ENCODE assay signal across 24 cellular contexts in genomic region chr11:119448380-119448779, GRCh38. TPM values are rescaled to one million over a fixed set of nuclear protein-coding genes. Genes with fewer than 3 reads are reported as not detected.
DNase-seq lines count a peak whose midpoint lies in the region; ATAC-seq, FAIRE-seq and TF ChIP-seq lines count a peak whose summit lies in the region.
"Had no signal": no experiment of that assay in that cellular context is flagged by ENCODE, and none has a peak within 500 bp of the region (broad histone marks: within the 10 kb centered on the region; RNA-seq: fewer than 3 reads in every experiment).

No MANE protein-coding gene starts in this region.

- H4K20me1 ChIP-seq in BLaER1 (no peaks in the 10 kb centered on the region), OCI-LY7 (ENCODE audit: insufficient read depth, low read length) (no peaks in the 10 kb centered on the region)

- no TSS peak for BruUV-seq in OCI-LY7 (replicated peaks; lab: Mats Ljungman, UMichigan)

- H3K9me3 ChIP-seq in BLaER1 (no peaks in the 10 kb centered on the region), OCI-LY7 (ENCODE audit: low read length) (no peaks in the 10 kb centered on the region)

- H3K4me1 ChIP-seq in BLaER1 (peaks cover 25% of the 10 kb centered on the region), OCI-LY7 (ENCODE audit: insufficient read depth, low read length, poor library complexity, severe bottlenecking) (peaks cover 3% of the 10 kb centered on the region)

- no peak overlapping the region; the same call in 1 of the 2 replicates for H3K27ac ChIP-seq in BLaER1
- H3K27ac ChIP-seq in OCI-LY7 (ENCODE audit: low read depth, low read length, poor library complexity, severe bottlenecking): no peak overlapping the region

- H3K4me3 ChIP-seq in BLaER1 (no peak overlapping the region), OCI-LY7 (ENCODE audit: low read depth, low read length, poor library complexity, severe bottlenecking) (no peak overlapping the region)
- H3K4me3 ChIP-seq: GM23338 had no signal

- H3K4me3 Mint-ChIP-seq in central memory CD8-positive, alpha-beta T cell: no peak overlapping the region
- H3K4me3 Mint-ChIP-seq in mesothelial cell of epicardium (no peak overlapping the region), WTC11 (no peak overlapping the region)
- H3K4me3 Mint-ChIP-seq: CD4-positive, CD25-positive, alpha-beta regulatory T cell; CD8-positive, alpha-beta memory T cell; GM23338; HFFc6 had no signal

- no peaks in the 10 kb centered on the region for H3K9me2 ChIP-seq in OCI-LY7 (ENCODE audit: insufficient read depth, low read length)

- no peaks in the 10 kb centered on the region for H3K36me3 ChIP-seq in BLaER1
- H3K36me3 ChIP-seq in OCI-LY7 (ENCODE audit: insufficient read depth, low read length): no peaks in the 10 kb centered on the region

- ATAC-seq in central memory CD8-positive, alpha-beta T cell (replicated peaks; ENCODE audit: extremely low read depth, poor library complexity, severe bottlenecking): no peak
- no peak for ATAC-seq in WTC11
- ATAC-seq: GM23338, HCT116 had no signal

- peak; percentile 21 for FAIRE-seq in GM12892 (lab: Jason Lieb, UNC)
- FAIRE-seq: G401.6, GM12891, GM18507, H54 had no signal

- no peaks in the 10 kb centered on the region for H3K36me3 Mint-ChIP-seq in central memory CD8-positive, alpha-beta T cell (ENCODE audit: insufficient read depth)
- H3K36me3 Mint-ChIP-seq in mesothelial cell of epicardium (no peaks in the 10 kb centered on the region), WTC11 (no peaks in the 10 kb centered on the region)
- H3K36me3 Mint-ChIP-seq: CD4-positive, CD25-positive, alpha-beta regulatory T cell had no signal

- H3K9ac ChIP-seq in BLaER1: no peak overlapping the region

- H3K27me3 ChIP-seq in BLaER1: no peaks in the 10 kb centered on the region

- TF ChIP-seq CTCF in mesothelial cell of epicardium (IDR thresholded peaks at IDR 0.05; ENCODE audit: unreplicated experiment) (no peak), OCI-LY7 (conservative IDR thresholded peaks at IDR 0.05; ENCODE audit: low read length) (no peak), WTC11 (IDR thresholded peaks at IDR 0.05) (no peak)

- H3K9me3 Mint-ChIP-seq in central memory CD8-positive, alpha-beta T cell: no peaks in the 10 kb centered on the region
- peaks cover 3% of the 10 kb centered on the region for H3K9me3 Mint-ChIP-seq in mesothelial cell of epicardium
- no peaks in the 10 kb centered on the region for H3K9me3 Mint-ChIP-seq in WTC11
- H3K9me3 Mint-ChIP-seq: CD8-positive, alpha-beta memory T cell; GM23338; HFFc6 had no signal

- intact Hi-C loops in OCI-LY7 (cut with micrococcal nuclease; ENCODE audit: unreplicated experiment): no loop called here

- peak overlapping the region; percentile 30 for H3K27ac Mint-ChIP-seq in central memory CD8-positive, alpha-beta T cell (ENCODE audit: low read depth)
- H3K27ac Mint-ChIP-seq in mesothelial cell of epicardium (peak overlapping the region; percentile 91), WTC11 (no peak overlapping the region)
- H3K27ac Mint-ChIP-seq: CD4-positive, CD25-positive, alpha-beta regulatory T cell; CD8-positive, alpha-beta memory T cell; HFFc6 had no signal

- CTCF ChIA-PET in OCI-LY7 (lab: Charles Lee; ENCODE audit: unreplicated experiment): no interaction called here
- CTCF ChIA-PET in WTC11 (lab: Charles Lee): interaction anchor here (0.8 to 1.8 kb wide), 4 partner anchors 13 to 124 kb away, joined by 3 to 4 read pairs (median 3); no protein-coding TSS in a partner anchor

- no peak overlapping the region for H2AFZ ChIP-seq in OCI-LY7 (ENCODE audit: low read length)

- peaks cover 92% of the 10 kb centered on the region for H3K27me3 Mint-ChIP-seq in central memory CD8-positive, alpha-beta T cell
- no peaks in the 10 kb centered on the region for H3K27me3 Mint-ChIP-seq in mesothelial cell of epicardium (ENCODE audit: low read depth)
- H3K27me3 Mint-ChIP-seq in WTC11 (ENCODE audit: low read depth): no peaks in the 10 kb centered on the region; the same call in 1 of the 2 replicates

- no peaks in the 10 kb centered on the region for H3K79me2 ChIP-seq in OCI-LY7 (ENCODE audit: insufficient read depth, low read depth, low read length)

- no peak for TF ChIP-seq POLR2A in GM12892 (IDR thresholded peaks at IDR 0.05; ENCODE audit: low read depth, low read length)

- POLR2A ChIA-PET in OCI-LY7 (lab: Charles Lee): interaction anchor here (0.6 kb wide), 2 partner anchors 401 to 885 kb away, joined by 3 to 4 read pairs; no protein-coding TSS in a partner anchor
- POLR2A ChIA-PET in WTC11 (lab: Charles Lee): no interaction called here

- no peaks in the 10 kb centered on the region for H3K4me1 Mint-ChIP-seq in central memory CD8-positive, alpha-beta T cell
- peaks cover 38% of the 10 kb centered on the region for H3K4me1 Mint-ChIP-seq in mesothelial cell of epicardium
- H3K4me1 Mint-ChIP-seq in WTC11: peaks cover 13% of the 10 kb centered on the region
- H3K4me1 Mint-ChIP-seq: CD8-positive, alpha-beta memory T cell had no signal

- DNase-seq in GM12892 (ENCODE audit: insufficient read length): no peak
- no peak for DNase-seq in central memory CD8-positive, alpha-beta T cell (ENCODE audit: low spot score in 2 of 2)
- DNase-seq in mesothelial cell of epicardium (ENCODE audit: low spot score in 2 of 2, unreplicated experiment in 2 of 2): no peak
- DNase-seq in NCI-H128 (lab: John Stamatoyannopoulos, UW; ENCODE audit: unreplicated experiment): no peak
- no peak for DNase-seq in NCI-H2196 (lab: John Stamatoyannopoulos, UW; ENCODE audit: unreplicated experiment)
- DNase-seq in OCI-LY7 (ENCODE audit: low spot score): no peak
- no peak for DNase-seq in WTC11 (ENCODE audit: low spot score)
- DNase-seq: 8988T; C1 segment of cervical spinal cord; CD4-positive, CD25-positive, alpha-beta regulatory T cell; CD8-positive, alpha-beta memory T cell; COR-L47; DMS 273 treated with DMSO at 0.1 percent for 48 hours; DMS53; DND-41; HFFc6; KBM-7 had no signal

- peak overlapping the region; percentile 84 for H3K4me2 ChIP-seq in BLaER1
- no peak overlapping the region for H3K4me2 ChIP-seq in OCI-LY7 (ENCODE audit: low read length)
- H3K4me2 ChIP-seq: GM23338 had no signal

TF ChIP-seq in WTC11, 78 proteins besides CTCF, POLR2A, EP300 and RAD21:
- TF ChIP-seq E2F4 (CRISPR knock-in tag; IDR thresholded peaks at IDR 0.05; ENCODE audit: borderline replicate concordance, low read depth) (no peak), ZNF396 (CRISPR knock-in tag; IDR thresholded peaks at IDR 0.05; ENCODE audit: borderline replicate concordance) (no peak), AR (CRISPR knock-in tag; IDR thresholded peaks at IDR 0.05) (no peak), NR2C2 (CRISPR knock-in tag; IDR thresholded peaks at IDR 0.05) (no peak), ATF3 (CRISPR knock-in tag; conservative IDR thresholded peaks at IDR 0.05) (no peak)

RNA-seq across cellular contexts. Expression of gene THY1, which starts 25.4 kb away (rescaled TPM):
- polyA plus RNA-seq in GM12892 (2012; ENCODE audit: missing spikeins): 18.3 TPM
- total RNA-seq in mesothelial cell of epicardium (121 to 127 TPM (median 121 TPM) in 3 replicates), OCI-LY7 (2022) (not detected in 2 replicates), WTC11 (2021) (325 to 376 TPM (median 365 TPM) in 3 replicates)
- not detected in 2 replicates for total RNA-seq in OCI-LY7 (2014; rRNA removed; shearing (Covaris generic))
- total RNA-seq: CD4-positive, CD25-positive, alpha-beta regulatory T cell had no signal
- polyA plus RNA-seq: CD4-positive, CD25-positive, alpha-beta regulatory T cell; CD8-positive, alpha-beta memory T cell had no signal

Comparison
In these comparisons a context has a peak if more than half of its experiments do, and no peak if none do; other contexts are left out.
1. RNA of gene THY1, which starts 25.4 kb away (total RNA-seq): 325 to 376 TPM in WTC11 and 121 to 127 TPM in mesothelial cell of epicardium; not detected in OCI-LY7; every median in the first group is over 100 times any median in the second.